ENCODE assay signal across 1 cellular context in the genomic region with DNA sequence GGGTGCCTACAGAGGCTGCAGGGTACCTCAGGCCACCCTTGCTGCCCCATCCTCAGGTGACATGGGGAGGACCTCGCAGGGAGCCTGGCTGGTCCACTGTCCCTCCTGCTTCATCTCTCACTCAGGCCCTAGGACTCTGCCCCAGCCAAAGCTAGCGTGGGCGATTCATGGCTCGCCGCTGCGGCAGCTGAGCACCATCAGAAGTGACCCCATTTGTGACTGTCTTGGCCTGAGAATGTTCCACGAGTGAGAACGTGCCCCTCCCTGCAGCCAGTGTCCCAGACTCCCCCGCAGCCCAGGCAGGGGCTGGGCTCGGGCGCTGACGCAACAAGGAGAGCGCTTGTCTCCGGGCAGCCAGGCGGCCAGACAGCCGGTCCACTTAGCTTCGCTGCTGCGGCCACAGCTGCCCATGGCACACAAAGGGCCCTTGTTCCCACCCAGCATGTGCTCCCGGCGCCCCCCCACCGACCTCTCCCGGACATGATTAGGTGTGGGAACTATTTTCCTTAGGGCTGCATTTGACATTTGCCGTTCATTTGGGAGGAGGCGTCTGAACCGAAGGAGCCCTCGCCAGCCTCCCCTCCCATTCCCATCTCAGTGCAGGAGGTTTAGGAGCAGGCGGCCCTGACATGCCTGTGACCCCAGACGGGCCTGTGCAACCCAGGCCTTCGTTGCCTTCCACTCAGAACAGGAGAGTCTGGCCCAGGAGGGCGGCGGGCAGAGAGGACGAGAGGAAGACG.
TF ChIP-seq lines count a peak whose summit lies in the region.

No MANE protein-coding gene starts in this region.

TF ChIP-seq in HepG2, 621 proteins besides CTCF, POLR2A, EP300 and RAD21 (continued from another document and continues in another):
- TF ChIP-seq, protein P1, sequence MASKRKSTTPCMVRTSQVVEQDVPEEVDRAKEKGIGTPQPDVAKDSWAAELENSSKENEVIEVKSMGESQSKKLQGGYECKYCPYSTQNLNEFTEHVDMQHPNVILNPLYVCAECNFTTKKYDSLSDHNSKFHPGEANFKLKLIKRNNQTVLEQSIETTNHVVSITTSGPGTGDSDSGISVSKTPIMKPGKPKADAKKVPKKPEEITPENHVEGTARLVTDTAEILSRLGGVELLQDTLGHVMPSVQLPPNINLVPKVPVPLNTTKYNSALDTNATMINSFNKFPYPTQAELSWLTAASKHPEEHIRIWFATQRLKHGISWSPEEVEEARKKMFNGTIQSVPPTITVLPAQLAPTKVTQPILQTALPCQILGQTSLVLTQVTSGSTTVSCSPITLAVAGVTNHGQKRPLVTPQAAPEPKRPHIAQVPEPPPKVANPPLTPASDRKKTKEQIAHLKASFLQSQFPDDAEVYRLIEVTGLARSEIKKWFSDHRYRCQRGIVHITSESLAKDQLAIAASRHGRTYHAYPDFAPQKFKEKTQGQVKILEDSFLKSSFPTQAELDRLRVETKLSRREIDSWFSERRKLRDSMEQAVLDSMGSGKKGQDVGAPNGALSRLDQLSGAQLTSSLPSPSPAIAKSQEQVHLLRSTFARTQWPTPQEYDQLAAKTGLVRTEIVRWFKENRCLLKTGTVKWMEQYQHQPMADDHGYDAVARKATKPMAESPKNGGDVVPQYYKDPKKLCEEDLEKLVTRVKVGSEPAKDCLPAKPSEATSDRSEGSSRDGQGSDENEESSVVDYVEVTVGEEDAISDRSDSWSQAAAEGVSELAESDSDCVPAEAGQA (IDR thresholded peaks at IDR 0.05; ENCODE audit: low read depth): no peak
- TF ChIP-seq, protein P1 (CRISPR knock-in tag; IDR thresholded peaks at IDR 0.05; ENCODE audit: borderline replicate concordance): no peak
- TF ChIP-seq SYNCRIP (IDR thresholded peaks at IDR 0.05; ENCODE audit: insufficient read depth, low read depth, low read length): no peak
- no peak for TF ChIP-seq SMAD1 (CRISPR knock-in tag; IDR thresholded peaks at IDR 0.05; ENCODE audit: borderline replicate concordance, low read depth)
- TF ChIP-seq PHF8 (CRISPR knock-in tag; IDR thresholded peaks at IDR 0.05): 0 out of 2 replicates have a peak, but pooled peaks have one; percentile 25
- TF ChIP-seq, protein P2, sequence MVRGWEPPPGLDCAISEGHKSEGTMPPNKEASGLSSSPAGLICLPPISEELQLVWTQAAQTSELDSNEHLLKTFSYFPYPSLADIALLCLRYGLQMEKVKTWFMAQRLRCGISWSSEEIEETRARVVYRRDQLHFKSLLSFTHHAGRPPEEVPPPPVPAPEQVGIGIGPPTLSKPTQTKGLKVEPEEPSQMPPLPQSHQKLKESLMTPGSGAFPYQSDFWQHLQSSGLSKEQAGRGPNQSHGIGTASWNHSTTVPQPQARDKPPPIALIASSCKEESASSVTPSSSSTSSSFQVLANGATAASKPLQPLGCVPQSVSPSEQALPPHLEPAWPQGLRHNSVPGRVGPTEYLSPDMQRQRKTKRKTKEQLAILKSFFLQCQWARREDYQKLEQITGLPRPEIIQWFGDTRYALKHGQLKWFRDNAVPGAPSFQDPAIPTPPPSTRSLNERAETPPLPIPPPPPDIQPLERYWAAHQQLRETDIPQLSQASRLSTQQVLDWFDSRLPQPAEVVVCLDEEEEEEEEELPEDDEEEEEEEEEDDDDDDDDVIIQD (CRISPR knock-in tag; IDR thresholded peaks at IDR 0.05; ENCODE audit: low read depth): no peak
- TF ChIP-seq ZNF629 (CRISPR knock-in tag; conservative IDR thresholded peaks at IDR 0.05): peak; percentile 16; the same call in 1 of the 2 replicates
- peak; percentile 92 for TF ChIP-seq ZNF883 (CRISPR knock-in tag; IDR thresholded peaks at IDR 0.05; ENCODE audit: not compliant biosample characterization)
- TF ChIP-seq NCOA1 (CRISPR knock-in tag; IDR thresholded peaks at IDR 0.05): no peak
- TF ChIP-seq ZNF772 (CRISPR knock-in tag; IDR thresholded peaks at IDR 0.05): no peak; the same call in 1 of the 2 replicates
- TF ChIP-seq NFRKB (IDR thresholded peaks at IDR 0.05): no peak
- peak; percentile 65; the same call in 1 of the 2 replicates for TF ChIP-seq ZNF800 (CRISPR knock-in tag; IDR thresholded peaks at IDR 0.05)
- TF ChIP-seq KAT8 (CRISPR knock-in tag; IDR thresholded peaks at IDR 0.05): peak; percentile 43
- peak; percentile 56; the same call in 1 of the 2 replicates for TF ChIP-seq ATF7-NPFF (CRISPR knock-in tag; IDR thresholded peaks at IDR 0.05; ENCODE audit: low read depth)
- no peak; the same call in none of the 2 replicates for TF ChIP-seq FOXA3 (CRISPR knock-in tag; IDR thresholded peaks at IDR 0.05)
- TF ChIP-seq, protein P3, sequence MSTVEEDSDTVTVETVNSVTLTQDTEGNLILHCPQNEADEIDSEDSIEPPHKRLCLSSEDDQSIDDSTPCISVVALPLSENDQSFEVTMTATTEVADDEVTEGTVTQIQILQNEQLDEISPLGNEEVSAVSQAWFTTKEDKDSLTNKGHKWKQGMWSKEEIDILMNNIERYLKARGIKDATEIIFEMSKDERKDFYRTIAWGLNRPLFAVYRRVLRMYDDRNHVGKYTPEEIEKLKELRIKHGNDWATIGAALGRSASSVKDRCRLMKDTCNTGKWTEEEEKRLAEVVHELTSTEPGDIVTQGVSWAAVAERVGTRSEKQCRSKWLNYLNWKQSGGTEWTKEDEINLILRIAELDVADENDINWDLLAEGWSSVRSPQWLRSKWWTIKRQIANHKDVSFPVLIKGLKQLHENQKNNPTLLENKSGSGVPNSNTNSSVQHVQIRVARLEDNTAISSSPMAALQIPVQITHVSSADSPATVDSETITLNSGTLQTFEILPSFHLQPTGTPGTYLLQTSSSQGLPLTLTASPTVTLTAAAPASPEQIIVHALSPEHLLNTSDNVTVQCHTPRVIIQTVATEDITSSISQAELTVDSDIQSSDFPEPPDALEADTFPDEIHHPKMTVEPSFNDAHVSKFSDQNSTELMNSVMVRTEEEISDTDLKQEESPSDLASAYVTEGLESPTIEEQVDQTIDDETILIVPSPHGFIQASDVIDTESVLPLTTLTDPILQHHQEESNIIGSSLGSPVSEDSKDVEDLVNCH (CRISPR knock-in tag; IDR thresholded peaks at IDR 0.05): no peak
- no peak for TF ChIP-seq ZNF552 (CRISPR knock-in tag; IDR thresholded peaks at IDR 0.05; ENCODE audit: borderline replicate concordance)
- TF ChIP-seq ZNF496 (CRISPR knock-in tag; IDR thresholded peaks at IDR 0.05; ENCODE audit: insufficient replicate concordance): no peak
- TF ChIP-seq CREB1 (IDR thresholded peaks at IDR 0.05): no peak
- TF ChIP-seq CREB1 (CRISPR knock-in tag; IDR thresholded peaks at IDR 0.05): no peak
- no peak for TF ChIP-seq AFF4 (CRISPR knock-in tag; IDR thresholded peaks at IDR 0.05)
- TF ChIP-seq ZNF350 (CRISPR knock-in tag; IDR thresholded peaks at IDR 0.05; ENCODE audit: borderline replicate concordance, low read depth): 0 out of 2 replicates have a peak, but pooled peaks have one; percentile 59
- TF ChIP-seq, protein P4, sequence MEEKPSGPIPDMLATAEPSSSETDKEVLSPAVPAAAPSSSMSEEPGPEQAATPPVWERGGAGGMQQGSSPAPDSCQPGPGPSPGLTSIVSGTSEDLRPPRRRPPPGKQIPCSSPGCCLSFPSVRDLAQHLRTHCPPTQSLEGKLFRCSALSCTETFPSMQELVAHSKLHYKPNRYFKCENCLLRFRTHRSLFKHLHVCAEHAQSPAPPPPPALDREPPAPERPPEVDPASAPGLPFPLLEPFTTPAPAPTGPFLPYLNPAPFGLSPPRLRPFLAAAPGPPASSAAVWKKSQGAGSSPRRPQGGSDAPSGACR (CRISPR knock-in tag; IDR thresholded peaks at IDR 0.05): no peak
- TF ChIP-seq MED13 (CRISPR knock-in tag; IDR thresholded peaks at IDR 0.05): no peak
- TF ChIP-seq POLR2AphosphoS2 (IDR thresholded peaks at IDR 0.05; ENCODE audit: low read depth, low read length): no peak
- no peak; the same call in 1 of the 2 replicates for TF ChIP-seq GFI1 (CRISPR knock-in tag; IDR thresholded peaks at IDR 0.05; ENCODE audit: borderline replicate concordance)
- peak; percentile 61 for TF ChIP-seq ZNF18 (CRISPR knock-in tag; IDR thresholded peaks at IDR 0.05; ENCODE audit: insufficient replicate concordance)
- TF ChIP-seq ZNF3 (CRISPR knock-in tag; IDR thresholded peaks at IDR 0.05): no peak
- TF ChIP-seq, protein P5, sequence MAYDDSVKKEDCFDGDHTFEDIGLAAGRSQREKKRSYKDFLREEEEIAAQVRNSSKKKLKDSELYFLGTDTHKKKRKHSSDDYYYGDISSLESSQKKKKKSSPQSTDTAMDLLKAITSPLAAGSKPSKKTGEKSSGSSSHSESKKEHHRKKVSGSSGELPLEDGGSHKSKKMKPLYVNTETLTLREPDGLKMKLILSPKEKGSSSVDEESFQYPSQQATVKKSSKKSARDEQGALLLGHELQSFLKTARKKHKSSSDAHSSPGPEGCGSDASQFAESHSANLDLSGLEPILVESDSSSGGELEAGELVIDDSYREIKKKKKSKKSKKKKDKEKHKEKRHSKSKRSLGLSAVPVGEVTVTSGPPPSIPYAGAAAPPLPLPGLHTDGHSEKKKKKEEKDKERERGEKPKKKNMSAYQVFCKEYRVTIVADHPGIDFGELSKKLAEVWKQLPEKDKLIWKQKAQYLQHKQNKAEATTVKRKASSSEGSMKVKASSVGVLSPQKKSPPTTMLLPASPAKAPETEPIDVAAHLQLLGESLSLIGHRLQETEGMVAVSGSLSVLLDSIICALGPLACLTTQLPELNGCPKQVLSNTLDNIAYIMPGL (CRISPR knock-in tag; IDR thresholded peaks at IDR 0.05; ENCODE audit: borderline replicate concordance in 1 of 2, low read depth in 1 of 2): no peak
- peak; percentile 55; the same call in 1 of the 2 replicates for TF ChIP-seq KDM2A (CRISPR knock-in tag; IDR thresholded peaks at IDR 0.05; ENCODE audit: borderline replicate concordance, low read depth)
- TF ChIP-seq ARID2 (CRISPR knock-in tag; IDR thresholded peaks at IDR 0.05; ENCODE audit: borderline replicate concordance): no peak; the same call in 1 of the 2 replicates
- TF ChIP-seq ZSCAN25 (CRISPR knock-in tag; IDR thresholded peaks at IDR 0.05): peak; percentile 70; the same call in 1 of the 2 replicates
